Comparison of ENCODE assay signal across 8 cellular contexts in genomic region chr6:139588076-139588639, GRCh38.
DNase-seq lines count a peak whose midpoint lies in the region; ATAC-seq and TF ChIP-seq lines count a peak whose summit lies in the region.

No MANE protein-coding gene starts in this region.

- H3F3A ChIP-seq in PC-3 (ENCODE audit: low read length, unreplicated experiment) (peaks cover 6% of the 10 kb centered on the region), smooth muscle cell (ENCODE audit: low read depth) (peaks cover 19% of the 10 kb centered on the region)

- 86% methylated on average over 3 of the region's 3 CpGs for WGBS in HUES64
- 20% methylated on average over 2 of the region's 3 CpGs; no CpG with 5 or more reads in 1 of the 2 donors for WGBS in gastroesophageal sphincter (ENCODE audit: low coverage in 1 of 2), 2 donors
- WGBS in smooth muscle cell (ENCODE audit: low lambda C conversion rate): 11% methylated on average over 3 of the region's 3 CpGs
- 45 to 54% (median 45%) methylated on average over 3 of the region's 3 CpGs for WGBS in ovary, 3 donors

- H3K79me2 ChIP-seq in PC-3 (ENCODE audit: low read length): no peaks in the 10 kb centered on the region
- H3K79me2 ChIP-seq in smooth muscle cell (ENCODE audit: low read depth): no peaks in the 10 kb centered on the region

- intact Hi-C loops in PC-3 (cut with micrococcal nuclease): loop anchor here (5.0 kb wide), 1 partner anchor 211 kb away; no protein-coding TSS in a partner anchor
- intact Hi-C loops in posterior cingulate gyrus (cut with DNase I): no loop called here
- intact Hi-C loops in ovary (cut with DNase I): no loop called here
- intact Hi-C loops in activated T-helper 1 cell treated with anti-CD3 and anti-CD28 coated beads, Interleukin-12 subunit alpha, Interleukin-12 subunit beta, Interleukin-2, Interleukin-4 antibody, amounts not matched to agents 30 ng/mL and 10 ng/mL and 1 ng/mL, durations not matched to agents 14 hours and 24 hours and 36 hours (cut with micrococcal nuclease): no loop called here

- BruUV-seq in PC-3 (replicated peaks; lab: Mats Ljungman, UMichigan): no TSS peak

- no peak overlapping the region for H3K27ac Mint-ChIP-seq in natural killer cell treated with Interleukin-12 subunit alpha and Interleukin-12 subunit beta and Interleukin-15 and Interleukin-18, amount 100 ng/mL, for 72 hours
- no peak overlapping the region for H3K27ac Mint-ChIP-seq in activated T-helper 1 cell treated with anti-CD3 and anti-CD28 coated beads, Interleukin-12 subunit alpha, Interleukin-12 subunit beta, Interleukin-2, Interleukin-4 antibody, amounts not matched to agents 30 ng/mL and 10 ng/mL and 1 ng/mL, durations not matched to agents 14 hours and 24 hours and 36 hours

- no peaks in the 10 kb centered on the region for H3K36me3 Mint-ChIP-seq in natural killer cell treated with Interleukin-12 subunit alpha and Interleukin-12 subunit beta and Interleukin-15 and Interleukin-18, amount 100 ng/mL, for 72 hours
- H3K36me3 Mint-ChIP-seq in activated T-helper 1 cell treated with anti-CD3 and anti-CD28 coated beads, Interleukin-12 subunit alpha, Interleukin-12 subunit beta, Interleukin-2, Interleukin-4 antibody, amounts not matched to agents 30 ng/mL and 10 ng/mL and 1 ng/mL, durations not matched to agents 14 hours and 24 hours and 36 hours (ENCODE audit: low read depth): no peaks in the 10 kb centered on the region

- no peaks in the 10 kb centered on the region for H3K9me2 ChIP-seq in PC-3 (replicated peaks; ENCODE audit: low read length)

- H3K9me3 ChIP-seq in HUES64 (ENCODE audit: insufficient read depth, low read depth, low read length): no peaks in the 10 kb centered on the region
- H3K9me3 ChIP-seq in PC-3 (ENCODE audit: low read length): no peaks in the 10 kb centered on the region
- no peaks in the 10 kb centered on the region for H3K9me3 ChIP-seq in gastroesophageal sphincter
- H3K9me3 ChIP-seq in smooth muscle cell (replicated peaks; ENCODE audit: low read depth): no peaks in the 10 kb centered on the region
- H3K9me3 ChIP-seq in ovary: no peaks in the 10 kb centered on the region

- POLR2A ChIA-PET in PC-3 (lab: Charles Lee; ENCODE audit: unreplicated experiment): no interaction called here

- ATAC-seq in PC-3 (peak; percentile 73), gastroesophageal sphincter (no peak)
- no peak for ATAC-seq in natural killer cell treated with Interleukin-12 subunit alpha and Interleukin-12 subunit beta and Interleukin-15 and Interleukin-18, amount 100 ng/mL, for 72 hours

- peak overlapping the region; percentile 55 for H3K27ac ChIP-seq in HUES64 (ENCODE audit: low read depth, low read length)
- H3K27ac ChIP-seq in PC-3 (ENCODE audit: low read length): peak overlapping the region; percentile 29
- peak overlapping the region; percentile 74 to 94 (median 84) for H3K27ac ChIP-seq in gastroesophageal sphincter
- H3K27ac ChIP-seq in smooth muscle cell (ENCODE audit: low read depth): peak overlapping the region; percentile 78
- no peak overlapping the region for H3K27ac ChIP-seq in ovary

- no peak overlapping the region for H3K4me3 Mint-ChIP-seq in natural killer cell treated with Interleukin-12 subunit alpha and Interleukin-12 subunit beta and Interleukin-15 and Interleukin-18, amount 100 ng/mL, for 72 hours
- no peak overlapping the region for H3K4me3 Mint-ChIP-seq in activated T-helper 1 cell treated with anti-CD3 and anti-CD28 coated beads, Interleukin-12 subunit alpha, Interleukin-12 subunit beta, Interleukin-2, Interleukin-4 antibody, amounts not matched to agents 30 ng/mL and 10 ng/mL and 1 ng/mL, durations not matched to agents 14 hours and 24 hours and 36 hours

- no peak for TF ChIP-seq POLR2A in gastroesophageal sphincter (IDR thresholded peaks at IDR 0.05)
- TF ChIP-seq POLR2A in ovary (IDR thresholded peaks at IDR 0.05): no peak

- no peak for TF ChIP-seq EP300 in gastroesophageal sphincter (IDR thresholded peaks at IDR 0.05)
- TF ChIP-seq EP300 in ovary (IDR thresholded peaks at IDR 0.05): no peak

- H3K4me1 Mint-ChIP-seq in natural killer cell treated with Interleukin-12 subunit alpha and Interleukin-12 subunit beta and Interleukin-15 and Interleukin-18, amount 100 ng/mL, for 72 hours (ENCODE audit: low read depth in 2 of 2): peaks cover 0 to 2% of the 10 kb centered on the region in 2 donors
- H3K4me1 Mint-ChIP-seq in activated T-helper 1 cell treated with anti-CD3 and anti-CD28 coated beads, Interleukin-12 subunit alpha, Interleukin-12 subunit beta, Interleukin-2, Interleukin-4 antibody, amounts not matched to agents 30 ng/mL and 10 ng/mL and 1 ng/mL, durations not matched to agents 14 hours and 24 hours and 36 hours (ENCODE audit: low read depth): no peaks in the 10 kb centered on the region

- H3K4me2 ChIP-seq in PC-3 (ENCODE audit: low read length) (peak overlapping the region; percentile 19), smooth muscle cell (peak overlapping the region; percentile 23)

- CTCF ChIA-PET in PC-3 (lab: Charles Lee): no interaction called here

- H3K9ac ChIP-seq in HUES64 (ENCODE audit: low read depth, low read length): no peak overlapping the region
- no peak overlapping the region for H3K9ac ChIP-seq in PC-3 (ENCODE audit: low read length)
- H3K9ac ChIP-seq in smooth muscle cell (ENCODE audit: low read depth): no peak overlapping the region

- TF ChIP-seq CTCF in PC-3 (conservative IDR thresholded peaks at IDR 0.05; ENCODE audit: low read depth, low read length): no peak
- TF ChIP-seq CTCF in gastroesophageal sphincter (IDR thresholded peaks at IDR 0.05): no peak
- TF ChIP-seq CTCF in smooth muscle cell (IDR thresholded peaks at IDR 0.05; ENCODE audit: borderline replicate concordance, insufficient read depth, poor library complexity, severe bottlenecking): no peak
- TF ChIP-seq CTCF in ovary (IDR thresholded peaks at IDR 0.05): no peak

- H3K9me3 Mint-ChIP-seq in natural killer cell treated with Interleukin-12 subunit alpha and Interleukin-12 subunit beta and Interleukin-15 and Interleukin-18, amount 100 ng/mL, for 72 hours: no peaks in the 10 kb centered on the region
- H3K9me3 Mint-ChIP-seq in activated T-helper 1 cell treated with anti-CD3 and anti-CD28 coated beads, Interleukin-12 subunit alpha, Interleukin-12 subunit beta, Interleukin-2, Interleukin-4 antibody, amounts not matched to agents 30 ng/mL and 10 ng/mL and 1 ng/mL, durations not matched to agents 14 hours and 24 hours and 36 hours: no peaks in the 10 kb centered on the region

- H4K20me1 ChIP-seq in PC-3 (ENCODE audit: low read length): no peaks in the 10 kb centered on the region
- H4K20me1 ChIP-seq in smooth muscle cell (ENCODE audit: low read depth): no peaks in the 10 kb centered on the region

- H3K4me3 ChIP-seq in HUES64 (ENCODE audit: low read length) (no peak overlapping the region), PC-3 (ENCODE audit: low read length) (no peak overlapping the region), gastroesophageal sphincter (no peak overlapping the region), smooth muscle cell (no peak overlapping the region), ovary (no peak overlapping the region)

- peaks cover 0 to 13% of the 10 kb centered on the region in 2 donors for H3K27me3 Mint-ChIP-seq in natural killer cell treated with Interleukin-12 subunit alpha and Interleukin-12 subunit beta and Interleukin-15 and Interleukin-18, amount 100 ng/mL, for 72 hours
- peaks cover 27% of the 10 kb centered on the region for H3K27me3 Mint-ChIP-seq in activated T-helper 1 cell treated with anti-CD3 and anti-CD28 coated beads, Interleukin-12 subunit alpha, Interleukin-12 subunit beta, Interleukin-2, Interleukin-4 antibody, amounts not matched to agents 30 ng/mL and 10 ng/mL and 1 ng/mL, durations not matched to agents 14 hours and 24 hours and 36 hours (ENCODE audit: insufficient read depth)

- DNase-seq in PC-3: peak; percentile 61
- no peak for DNase-seq in smooth muscle cell (lab: John Stamatoyannopoulos, UW; ENCODE audit: unreplicated experiment)
- no peak for DNase-seq in natural killer cell treated with Interleukin-12 subunit alpha and Interleukin-12 subunit beta and Interleukin-15 and Interleukin-18, amount 100 ng/mL, for 72 hours (ENCODE audit: low spot score)
- no peak for DNase-seq in posterior cingulate gyrus
- no peak for DNase-seq in ovary
- DNase-seq in activated T-helper 1 cell treated with anti-CD3 and anti-CD28 coated beads, Interleukin-12 subunit alpha, Interleukin-12 subunit beta, Interleukin-2, Interleukin-4 antibody, amounts not matched to agents 30 ng/mL and 10 ng/mL and 1 ng/mL, durations not matched to agents 14 hours and 24 hours and 36 hours (ENCODE audit: low spot score): no peak

- H2AFZ ChIP-seq in PC-3 (ENCODE audit: low read length) (no peak overlapping the region), smooth muscle cell (ENCODE audit: low read depth) (no peak overlapping the region)

- H3K36me3 ChIP-seq in HUES64 (ENCODE audit: insufficient read depth, low read length) (no peaks in the 10 kb centered on the region), PC-3 (ENCODE audit: low read depth, low read length) (no peaks in the 10 kb centered on the region), gastroesophageal sphincter (no peaks in the 10 kb centered on the region), smooth muscle cell (ENCODE audit: low read depth) (no peaks in the 10 kb centered on the region), ovary (no peaks in the 10 kb centered on the region)

- H3K27me3 ChIP-seq in HUES64 (ENCODE audit: insufficient read depth, low read length) (no peaks in the 10 kb centered on the region), PC-3 (ENCODE audit: low read length) (no peaks in the 10 kb centered on the region), gastroesophageal sphincter (no peaks in the 10 kb centered on the region), smooth muscle cell (ENCODE audit: low read depth) (no peaks in the 10 kb centered on the region), ovary (no peaks in the 10 kb centered on the region)

- H3K4me1 ChIP-seq in HUES64 (ENCODE audit: insufficient read depth, low read length) (peaks cover 13% of the 10 kb centered on the region; the same call in 1 of the 2 replicates), PC-3 (ENCODE audit: insufficient read depth, low read length) (peaks cover 27% of the 10 kb centered on the region), gastroesophageal sphincter (peaks cover 17 to 61% (median 33%) of the 10 kb centered on the region in 3 donors), smooth muscle cell (ENCODE audit: low read depth) (peaks cover 27% of the 10 kb centered on the region), ovary (ENCODE audit: insufficient read depth) (peaks cover 12% of the 10 kb centered on the region)

Comparison
In these comparisons a context has a peak if more than half of its experiments do, and no peak if none do; other contexts are left out.
1. H3K27ac ChIP-seq: peak in HUES64 (single experiment), PC-3 (single experiment), gastroesophageal sphincter (4 of 4) and smooth muscle cell (single experiment); none in ovary (0 of 2).